24 cellular contexts compared by ENCODE assay signal in the genomic region with DNA sequence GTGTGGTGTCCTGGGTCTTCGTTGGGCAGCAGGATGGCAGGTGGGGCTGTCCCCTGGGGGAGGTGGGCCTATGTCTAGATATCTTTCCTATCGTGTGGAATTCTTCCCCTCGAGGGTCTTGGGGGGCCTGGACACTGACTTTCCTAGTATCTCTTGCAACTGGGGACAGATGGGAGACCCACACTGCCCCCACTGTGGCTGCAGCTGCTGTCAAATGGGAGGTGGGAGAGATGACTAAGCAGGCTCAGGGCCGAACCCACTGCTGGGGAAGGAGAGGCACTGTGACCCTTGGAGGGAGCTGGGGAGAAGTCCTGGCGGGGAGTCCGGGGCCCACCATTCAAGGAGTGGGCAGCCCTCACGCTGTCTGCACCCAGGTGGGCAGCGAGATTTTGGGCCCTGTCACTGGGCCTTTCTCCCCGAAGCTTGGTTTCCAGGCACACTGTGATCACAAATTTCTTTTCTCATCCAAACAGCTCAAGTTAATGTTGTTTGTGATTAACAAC. TPM values are rescaled to one million over a fixed set of nuclear protein-coding genes. Genes with fewer than 3 reads are reported as not detected.
DNase-seq lines count a peak whose midpoint lies in the region; ATAC-seq and TF ChIP-seq lines count a peak whose summit lies in the region.
"Had no signal": no experiment of that assay in that cellular context is flagged by ENCODE, and none has a peak within 500 bp of the region (broad histone marks: within the 10 kb centered on the region; RNA-seq: fewer than 3 reads in every experiment).

No MANE protein-coding gene starts in this region.

- H3K9ac ChIP-seq in IMR-90 (ENCODE audit: low read depth, low read length), result no peak overlapping the region
- no peak overlapping the region for H3K9ac ChIP-seq in trophoblast cell (ENCODE audit: low read length)
- H3K9ac ChIP-seq: SK-N-SH had no signal

- H2BK15ac ChIP-seq in IMR-90 (ENCODE audit: low read depth, low read length), result peak overlapping the region; percentile 62; the same call in 1 of the 3 replicates

- BruUV-seq in Caco-2 (replicated peaks; lab: Mats Ljungman, UMichigan) (no TSS peak), IMR-90 (replicated peaks; lab: Mats Ljungman, UMichigan) (no TSS peak)

- H4K20me1 ChIP-seq in IMR-90 (ENCODE audit: insufficient read depth, low read length), result no peaks in the 10 kb centered on the region

- no peak overlapping the region for H3K18ac ChIP-seq in IMR-90 (ENCODE audit: low read depth, low read length)
- H3K18ac ChIP-seq in trophoblast cell (ENCODE audit: low read length), result no peak overlapping the region

- dilution Hi-C loops in IMR-90 (cut with HindIII; ENCODE audit: low sequenced_read_pairs, unreplicated experiment), result no loop called here

- no peaks in the 10 kb centered on the region for H3K27me3 Mint-ChIP-seq in Caco-2 (ENCODE audit: insufficient read depth, unreplicated experiment)

- peak overlapping the region; percentile 33 for H2BK20ac ChIP-seq in IMR-90 (ENCODE audit: low read depth, low read length)

- in situ Hi-C loops in IMR-90 (cut with MboI; ENCODE audit: low sequenced_read_pairs), result no loop called here

- peak overlapping the region; percentile 50 for H2AK9ac ChIP-seq in IMR-90 (replicated peaks; ENCODE audit: low read depth, low read length, poor library complexity)

- peak overlapping the region; percentile 78 for H2AFZ ChIP-seq in IMR-90 (replicated peaks; ENCODE audit: low read length, poor library complexity)
- H2AFZ ChIP-seq in trophoblast cell (ENCODE audit: insufficient read depth, low read length, poor library complexity), result no peak overlapping the region

- peaks cover 6% of the 10 kb centered on the region for H3K36me3 Mint-ChIP-seq in Caco-2 (ENCODE audit: insufficient read depth, unreplicated experiment)
- H3K36me3 Mint-ChIP-seq: immature natural killer cell; stimulated activated memory B cell treated with anti-CD40 and anti-IgM and Interleukin-4, amounts not matched to agents 10 μg/mL and 1 μg/mL and 100 μg/mL, for 72 hours had no signal

- H3K36me3 ChIP-seq in Caco-2 (ENCODE audit: control insufficient read depth, insufficient read depth, low read length), result no peaks in the 10 kb centered on the region
- H3K36me3 ChIP-seq in IMR-90 (ENCODE audit: control insufficient read depth, insufficient read depth, low read length), result no peaks in the 10 kb centered on the region
- H3K36me3 ChIP-seq in gastroesophageal sphincter, result no peaks in the 10 kb centered on the region
- no peaks in the 10 kb centered on the region for H3K36me3 ChIP-seq in trophoblast cell (ENCODE audit: control insufficient read depth in 1 of 2, insufficient read depth in 2 of 2, low read length in 2 of 2)

- H4K8ac ChIP-seq in IMR-90 (ENCODE audit: low read depth in 2 of 2, low read length in 2 of 2) (peak overlapping the region in 1 of 2 experiments; percentile 90; a peak in 2 of 4 replicates), trophoblast cell (ENCODE audit: low read depth, low read length) (no peak overlapping the region)

- no peak overlapping the region for H3K4me2 ChIP-seq in IMR-90 (ENCODE audit: low read depth, low read length)
- no peak overlapping the region for H3K4me2 ChIP-seq in trophoblast cell (ENCODE audit: low read length)
- H3K4me2 ChIP-seq: SK-N-SH had no signal

- H3K9me3 Mint-ChIP-seq in Caco-2 (ENCODE audit: unreplicated experiment), result no peaks in the 10 kb centered on the region
- H3K9me3 Mint-ChIP-seq: stimulated activated memory B cell treated with anti-CD40 and anti-IgM and Interleukin-4, amounts not matched to agents 10 μg/mL and 1 μg/mL and 100 μg/mL, for 72 hours; T-helper 2 cell treated with Interferon-gamma antibody and Interleukin-4, amounts not matched to agents 5 μg/mL and 100 μg/mL, for 36 hours had no signal

- H3K23ac ChIP-seq in IMR-90 (ENCODE audit: low read depth, low read length) (no peak overlapping the region), trophoblast cell (ENCODE audit: low read length) (no peak overlapping the region)

- peak overlapping the region; percentile 93 for H2BK120ac ChIP-seq in IMR-90 (ENCODE audit: low read depth, low read length)
- H2BK120ac ChIP-seq in trophoblast cell (ENCODE audit: insufficient read depth, low read length, poor library complexity), result no peak overlapping the region

- 80% methylated on average over 1 of the region's 9 CpGs; no CpG with 5 or more reads in 1 of the 2 experiments for WGBS in IMR-90 (ENCODE audit: extremely low coverage in 2 of 2, insufficient read length in 1 of 2), 2 experiments
- WGBS in gastroesophageal sphincter (ENCODE audit: low coverage in 1 of 2), 2 donors, result 76 to 77% methylated on average over 6 to 8 of the region's 9 CpGs
- no CpG with 5 or more reads among the region's 9 CpGs for WGBS in trophoblast cell (ENCODE audit: extremely low coverage, insufficient coverage, insufficient read length)

- peak overlapping the region; percentile 21 for H4K91ac ChIP-seq in IMR-90 (ENCODE audit: insufficient read depth, low read depth, low read length)
- H4K91ac ChIP-seq in trophoblast cell (ENCODE audit: low read depth, low read length), result peak overlapping the region; percentile 29

- H3K79me1 ChIP-seq in IMR-90 (ENCODE audit: low read depth in 1 of 2, low read length in 2 of 2), result no peaks in the 10 kb centered on the region
- H3K79me1 ChIP-seq in trophoblast cell (ENCODE audit: low read length), result peaks cover 5% of the 10 kb centered on the region

- no peak overlapping the region for H3K27ac ChIP-seq in IMR-90 (ENCODE audit: insufficient read depth, low read length)
- H3K27ac ChIP-seq in gastroesophageal sphincter, result peak overlapping the region in 3 of 4 donors; percentile 36 to 80 (median 76)
- no peak overlapping the region for H3K27ac ChIP-seq in trophoblast cell (ENCODE audit: low read depth, low read length)
- H3K27ac ChIP-seq: epithelial cell of prostate had no signal

- no peak overlapping the region for H3K4me3 Mint-ChIP-seq in Caco-2 (ENCODE audit: unreplicated experiment)
- H3K4me3 Mint-ChIP-seq: activated T-helper 1 cell treated with anti-CD3 and anti-CD28 coated beads, Interleukin-12 subunit alpha, Interleukin-12 subunit beta, Interleukin-2, Interleukin-4 antibody, amounts not matched to agents 30 ng/mL and 10 ng/mL and 1 ng/mL, durations not matched to agents 14 hours and 24 hours and 36 hours; immature natural killer cell; stimulated activated memory B cell treated with anti-CD40 and anti-IgM and Interleukin-4, amounts not matched to agents 10 μg/mL and 1 μg/mL and 100 μg/mL, for 72 hours; T-helper 2 cell treated with Interferon-gamma antibody and Interleukin-4, amounts not matched to agents 5 μg/mL and 100 μg/mL, for 36 hours had no signal

- H3K4me3 ChIP-seq in Caco-2 (ENCODE audit: low read depth, low read length) (no peak overlapping the region), IMR-90 (ENCODE audit: insufficient read depth, low read depth, low read length) (no peak overlapping the region), gastroesophageal sphincter (no peak overlapping the region), trophoblast cell (ENCODE audit: low read depth, low read length) (no peak overlapping the region)
- H3K4me3 ChIP-seq: lung had no signal

- H3K56ac ChIP-seq in IMR-90 (ENCODE audit: extremely low read depth, insufficient read depth, low read length), result no peak overlapping the region

- H3K4me1 Mint-ChIP-seq in Caco-2 (ENCODE audit: low read depth, unreplicated experiment), result peaks cover 32% of the 10 kb centered on the region

- no peak for TF ChIP-seq RAD21 in IMR-90 (IDR thresholded peaks at IDR 0.05; ENCODE audit: low read length)

- H3K79me2 ChIP-seq in trophoblast cell (ENCODE audit: control insufficient read depth, insufficient read depth, low read length, poor library complexity), result no peaks in the 10 kb centered on the region

- intact Hi-C loops in Caco-2 (cut with micrococcal nuclease; ENCODE audit: unreplicated experiment), result loop anchor here (5.0 kb wide), 2 partner anchors 39 to 51 kb away; no protein-coding TSS in a partner anchor
- intact Hi-C loops in IMR-90 (cut with micrococcal nuclease), result no loop called here

- H3K9me3 ChIP-seq in Caco-2 (no peaks in the 10 kb centered on the region), IMR-90 (ENCODE audit: control insufficient read depth, insufficient read depth, low read length) (0 out of 2 replicates have a peak, but pooled peaks cover 3% of the 10 kb centered on the region), gastroesophageal sphincter (no peaks in the 10 kb centered on the region), trophoblast cell (ENCODE audit: insufficient read depth, low read depth, low read length) (peaks cover 3% of the 10 kb centered on the region)
- H3K9me3 ChIP-seq: SK-N-SH had no signal

- H4K12ac ChIP-seq in trophoblast cell (ENCODE audit: low read depth, low read length), result no peak overlapping the region

- peak overlapping the region; percentile 59 for H2BK12ac ChIP-seq in trophoblast cell (ENCODE audit: low read length)

- ATAC-seq in IMR-90 (ENCODE audit: low read depth) (no peak), gastroesophageal sphincter (no peak)
- ATAC-seq: activated naive CD4-positive, alpha-beta T cell treated with anti-CD3 and anti-CD28 coated beads, Interleukin-2, amount 50 U/mL, for 72 hours; stimulated activated memory B cell treated with anti-CD40 and anti-IgM and Interleukin-4, amounts not matched to agents 10 μg/mL and 1 μg/mL and 100 μg/mL, for 72 hours had no signal

- H3K9me1 ChIP-seq in IMR-90 (ENCODE audit: insufficient read depth, low read length), result peaks cover 17% of the 10 kb centered on the region

- H4K5ac ChIP-seq in IMR-90 (ENCODE audit: low read depth, low read length), result peak overlapping the region; percentile 38

- TF ChIP-seq EP300 in gastroesophageal sphincter (IDR thresholded peaks at IDR 0.05), result no peak

- TF ChIP-seq CTCF in Caco-2 (IDR thresholded peaks at IDR 0.05; ENCODE audit: insufficient read depth in 1 of 2, low read depth in 1 of 2, low read length in 1 of 2, severe bottlenecking in 1 of 2, unreplicated experiment in 1 of 2) (no peak), IMR-90 (conservative IDR thresholded peaks at IDR 0.05; ENCODE audit: low read depth, low read length) (no peak), gastroesophageal sphincter (IDR thresholded peaks at IDR 0.05) (no peak)

- CTCF ChIA-PET in Caco-2 (lab: Charles Lee), result no interaction called here
- CTCF ChIA-PET in IMR-90 (lab: Yijun Ruan, JAX), result interaction anchor here (1.5 kb wide), 1 partner anchor 102 kb away, joined by 6 read pairs; no protein-coding TSS in a partner anchor

- POLR2A ChIA-PET in Caco-2 (lab: Charles Lee), result no interaction called here
- POLR2A ChIA-PET in IMR-90 (lab: Charles Lee; ENCODE audit: unreplicated experiment), result no interaction called here

- peak overlapping the region; percentile 85 for H3K27ac Mint-ChIP-seq in Caco-2 (ENCODE audit: unreplicated experiment)
- H3K27ac Mint-ChIP-seq: activated T-helper 1 cell treated with anti-CD3 and anti-CD28 coated beads, Interleukin-12 subunit alpha, Interleukin-12 subunit beta, Interleukin-2, Interleukin-4 antibody, amounts not matched to agents 30 ng/mL and 10 ng/mL and 1 ng/mL, durations not matched to agents 14 hours and 24 hours and 36 hours; immature natural killer cell; stimulated activated memory B cell treated with anti-CD40 and anti-IgM and Interleukin-4, amounts not matched to agents 10 μg/mL and 1 μg/mL and 100 μg/mL, for 72 hours; T-helper 2 cell treated with Interferon-gamma antibody and Interleukin-4, amounts not matched to agents 5 μg/mL and 100 μg/mL, for 36 hours had no signal

- H2BK5ac ChIP-seq in IMR-90 (ENCODE audit: low read depth, low read length, poor library complexity, severe bottlenecking) (no peak overlapping the region), trophoblast cell (ENCODE audit: low read depth, low read length, poor library complexity) (no peak overlapping the region)

- H2AK5ac ChIP-seq in IMR-90 (ENCODE audit: low read depth, low read length) (0 out of 2 replicates have a peak overlapping the region, but pooled peaks have one; percentile 40), trophoblast cell (ENCODE audit: low read length) (peak overlapping the region; percentile 52)

- DNase-seq in Caco-2 (no peak), IMR-90 (no peak), trophoblast cell (no peak), occipital lobe (lab: John Stamatoyannopoulos, UW) (no peak), NCI-H1105 treated with DMSO at 0.1 percent for 48 hours (lab: John Stamatoyannopoulos, UW) (no peak), NCI-H1417 (lab: John Stamatoyannopoulos, UW) (no peak), SKM-1 treated with dmso at 0.1 percent for 144 hours (lab: John Stamatoyannopoulos, UW; ENCODE audit: unreplicated experiment) (no peak)
- DNase-seq: activated CD4-positive, alpha-beta T cell treated with anti-CD3 and anti-CD28 coated beads, Interleukin-2, amount 50 U/mL, for 1 hour; C1 segment of cervical spinal cord; DMS79 treated with DMSO at 0.1 percent for 48 hours; immature natural killer cell; Karpas-422; NCI-H2029; nucleus accumbens; RPMI8226; SK-N-SH; stimulated activated CD4-positive, alpha-beta T cell treated with anti-CD3 and anti-CD28 coated beads, Interleukin-4, amount 100 ng/mL, for 1 hour had no signal

- H3K27me3 ChIP-seq in Caco-2 (replicated peaks; ENCODE audit: control insufficient read depth, insufficient read depth, low read length) (no peaks in the 10 kb centered on the region), IMR-90 (ENCODE audit: control insufficient read depth, insufficient read depth, low read length) (no peaks in the 10 kb centered on the region; the same call in 1 of the 2 replicates), gastroesophageal sphincter (peaks cover 46% of the 10 kb centered on the region), trophoblast cell (ENCODE audit: insufficient read depth, low read length) (no peaks in the 10 kb centered on the region)

- no peak for TF ChIP-seq POLR2A in IMR-90 (IDR thresholded peaks at IDR 0.05; ENCODE audit: low read depth, low read length)
- no peak for TF ChIP-seq POLR2A in gastroesophageal sphincter (IDR thresholded peaks at IDR 0.05)

- H3K4ac ChIP-seq in IMR-90 (ENCODE audit: low read depth, low read length), result peak overlapping the region; percentile 91
- H3K4ac ChIP-seq in trophoblast cell (ENCODE audit: low read depth, low read length), result no peak overlapping the region

- peak overlapping the region; percentile 85; the same call in 1 of the 2 replicates for H3K14ac ChIP-seq in IMR-90 (replicated peaks; ENCODE audit: low read depth, low read length)
- peak overlapping the region; percentile 39 for H3K14ac ChIP-seq in trophoblast cell (ENCODE audit: low read length)

- H3K4me1 ChIP-seq in Caco-2, result peaks cover 24% of the 10 kb centered on the region
- H3K4me1 ChIP-seq in IMR-90 (ENCODE audit: control insufficient read depth, insufficient read depth, low read length), result peaks cover 18% of the 10 kb centered on the region
- peaks cover 0 to 46% (median 11%) of the 10 kb centered on the region in 3 donors for H3K4me1 ChIP-seq in gastroesophageal sphincter
- peaks cover 17 to 21% of the 10 kb centered on the region in 2 experiments for H3K4me1 ChIP-seq in trophoblast cell (ENCODE audit: control insufficient read depth in 1 of 2, insufficient read depth in 2 of 2, low read length in 2 of 2)

RNA-seq across cellular contexts. Expression of gene FBLN2, which starts 2.9 kb away (rescaled TPM):
- total RNA-seq in Caco-2 (2022), result 36.7 and 48.8 TPM in 2 replicates
- 10.8 and 11.8 TPM in 2 replicates for total RNA-seq in IMR-90 (2012; rRNA removed)
- 60.8 and 66.9 TPM in 2 replicates for polyA plus RNA-seq in IMR-90 (2012; rRNA removed)
- polyA plus RNA-seq in IMR-90 (2012; cell fraction: cytosol; rRNA removed), result 38.9 and 94.5 TPM in 2 replicates
- 27.1 and 60.4 TPM in 2 replicates for polyA plus RNA-seq in IMR-90 (2012; cell fraction: nucleus; rRNA removed; ENCODE audit: low replicate concordance)
- 100 to 1,000 TPM in 3 of 4 donors, 10 to 100 TPM in 1; 85.9 to 187 (median 117) TPM for total RNA-seq in gastroesophageal sphincter
- polyA plus RNA-seq in trophoblast cell (2013), result 15.9 and 19.7 TPM in 2 replicates
- total RNA-seq in occipital lobe, result 9.4 TPM
- total RNA-seq: activated naive CD4-positive, alpha-beta T cell treated with anti-CD3 and anti-CD28 coated beads, Interleukin-2, amount 50 U/mL, for 72 hours; activated T-helper 1 cell treated with anti-CD3 and anti-CD28 coated beads, Interleukin-12 subunit alpha, Interleukin-12 subunit beta, Interleukin-2, Interleukin-4 antibody, amounts not matched to agents 30 ng/mL and 10 ng/mL and 1 ng/mL, durations not matched to agents 14 hours and 24 hours and 36 hours had no signal

Comparison
In these comparisons a context has a peak if more than half of its experiments do, and no peak if none do; other contexts are left out.
1. H3K27ac ChIP-seq: peak in gastroesophageal sphincter (3 of 4); none in IMR-90 (single experiment) and trophoblast cell (single experiment).